ENCODE assay signal across 24 cellular contexts in the genomic region with DNA sequence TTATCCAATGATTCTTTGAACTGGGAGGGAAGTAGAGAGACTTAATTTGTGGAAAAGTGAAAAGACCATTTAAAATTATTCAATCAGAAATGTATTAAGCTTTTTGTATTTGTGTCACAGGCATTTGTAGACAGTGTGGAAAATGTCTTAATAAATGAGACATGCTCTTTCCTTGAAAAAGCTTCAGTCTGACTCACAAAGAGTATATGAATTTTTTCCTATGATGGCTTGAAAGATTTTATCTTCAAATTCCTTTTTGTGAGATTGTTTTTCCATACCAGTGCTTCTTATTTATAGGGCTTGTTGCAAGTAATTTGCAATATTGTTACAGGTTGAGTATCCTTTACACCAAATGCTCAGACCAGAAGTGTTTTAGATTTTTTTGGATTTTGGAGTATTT. TPM values are rescaled to one million over a fixed set of nuclear protein-coding genes. Genes with fewer than 3 reads are reported as not detected.
"Had no signal": no experiment of that assay in that cellular context is flagged by ENCODE, and none has a peak within 500 bp of the region (broad histone marks: within the 10 kb centered on the region; RNA-seq: fewer than 3 reads in every experiment).

No MANE protein-coding gene starts in this region.

- H3K27ac Mint-ChIP-seq: activated naive CD4-positive, alpha-beta T cell treated with anti-CD3 and anti-CD28 coated beads, Interleukin-2, amount 10 ng/mL, durations not matched to agents 7 days and 5 days; stimulated activated naive B cell treated with anti-CD40 and anti-IgM and Interleukin-4, amounts not matched to agents 10 μg/mL and 1 μg/mL and 100 μg/mL, for 72 hours; T-helper 17 cell had no signal

- H3K4me1 Mint-ChIP-seq: central memory CD8-positive, alpha-beta T cell; stimulated activated naive B cell treated with anti-CD40 and anti-IgM and Interleukin-4, amounts not matched to agents 10 μg/mL and 1 μg/mL and 100 μg/mL, for 72 hours had no signal

- DNase-seq: activated CD4-positive, alpha-beta T cell treated with anti-CD3 and anti-CD28 coated beads, Interleukin-2, amount 50 U/mL, for 1 hour; activated CD4-positive, CD25-positive, alpha-beta regulatory T cell treated with anti-CD3 and anti-CD28 coated beads, Interleukin-2, amount 50 U/mL, for 72 hours; activated CD8-positive, alpha-beta memory T cell treated with anti-CD3 and anti-CD28 coated beads for 24 hours; activated CD8-positive, alpha-beta memory T cell treated with anti-CD3 and anti-CD28 coated beads, Interleukin-2, amount 50 U/mL, for 48 hours; activated effector memory CD4-positive, alpha-beta T cell treated with Interleukin-2 at 50 U/mL for 16 hours; activated naive CD4-positive, alpha-beta T cell treated with anti-CD3 and anti-CD28 coated beads, Interleukin-2, amount 10 ng/mL, durations not matched to agents 7 days and 5 days; activated T-cell treated with anti-CD3 and anti-CD28 coated beads, Interleukin-2, amount 50 U/mL, for 48 hours; cortex of kidney; effector CD8-positive, alpha-beta T cell; glutamatergic neuron; hypothalamus; midbrain; occipital lobe; posterior cingulate gyrus; sigmoid colon; spleen; stimulated activated naive B cell treated with anti-CD40 and anti-IgM and Interleukin-4, amounts not matched to agents 10 μg/mL and 1 μg/mL and 100 μg/mL, for 72 hours; substantia nigra; T-helper 17 cell; uterus had no signal

- H3K9me3 Mint-ChIP-seq: activated naive CD4-positive, alpha-beta T cell treated with anti-CD3 and anti-CD28 coated beads, Interleukin-2, amount 10 ng/mL, durations not matched to agents 7 days and 5 days; central memory CD8-positive, alpha-beta T cell; stimulated activated naive B cell treated with anti-CD40 and anti-IgM and Interleukin-4, amounts not matched to agents 10 μg/mL and 1 μg/mL and 100 μg/mL, for 72 hours had no signal

- H3K4me3 ChIP-seq: esophagus muscularis mucosa, sigmoid colon, spleen, tibial nerve, uterus had no signal

- H3K4me3 Mint-ChIP-seq: activated naive CD4-positive, alpha-beta T cell treated with anti-CD3 and anti-CD28 coated beads, Interleukin-2, amount 10 ng/mL, durations not matched to agents 7 days and 5 days; brain; central memory CD8-positive, alpha-beta T cell; stimulated activated naive B cell treated with anti-CD40 and anti-IgM and Interleukin-4, amounts not matched to agents 10 μg/mL and 1 μg/mL and 100 μg/mL, for 72 hours; T-helper 17 cell had no signal

- H3K27me3 Mint-ChIP-seq: activated naive CD4-positive, alpha-beta T cell treated with anti-CD3 and anti-CD28 coated beads, Interleukin-2, amount 10 ng/mL, durations not matched to agents 7 days and 5 days; brain; T-helper 17 cell had no signal

- H3K36me3 Mint-ChIP-seq: activated naive CD4-positive, alpha-beta T cell treated with anti-CD3 and anti-CD28 coated beads, Interleukin-2, amount 10 ng/mL, durations not matched to agents 7 days and 5 days; stimulated activated naive B cell treated with anti-CD40 and anti-IgM and Interleukin-4, amounts not matched to agents 10 μg/mL and 1 μg/mL and 100 μg/mL, for 72 hours had no signal

- ATAC-seq: stimulated activated naive B cell treated with anti-CD40 and anti-IgM and Interleukin-4, amounts not matched to agents 10 μg/mL and 1 μg/mL and 100 μg/mL, for 72 hours; T-helper 17 cell had no signal

RNA-seq across cellular contexts. Expression of a gene that starts 48.2 kb away (rescaled TPM):
- total RNA-seq: T-helper 17 cell had no signal
